In genomic region chr13:29165216-29165615, GRCh38 we compare ENCODE assay signal across 32 cellular contexts.
"Had no signal": no experiment of that assay in that cellular context is flagged by ENCODE, and none has a peak within 500 bp of the region (broad histone marks: within the 10 kb centered on the region; RNA-seq: fewer than 3 reads in every experiment).

No MANE protein-coding gene starts in this region.

- H3K4me1 ChIP-seq: adrenal gland, breast epithelium, gastroesophageal sphincter had no signal

- H3K27ac ChIP-seq: adrenal gland, ascending aorta, breast epithelium, cardiac muscle cell, coronary artery, dorsolateral prefrontal cortex, esophagus muscularis mucosa, gastroesophageal sphincter, heart right ventricle, hepatocyte, WERI-Rb-1 had no signal

- H3K9me3 ChIP-seq: adrenal gland, ascending aorta, breast epithelium, esophagus muscularis mucosa, gastroesophageal sphincter, heart right ventricle had no signal

- H3K4me2 ChIP-seq: hepatocyte had no signal

- DNase-seq: activated B cell treated with CpG ODN at 0.5 μM for 24 hours; activated CD4-positive, alpha-beta T cell treated with anti-CD3 and anti-CD28 coated beads for 48 hours; activated CD4-positive, alpha-beta T cell treated with anti-CD3 and anti-CD28 coated beads, Interleukin-2, amount 50 U/mL, for 1 hour; activated CD4-positive, alpha-beta T cell treated with anti-CD3 and anti-CD28 coated beads, Interleukin-2, amount 50 U/mL, for 48 hours; activated CD8-positive, alpha-beta memory T cell treated with anti-CD3 and anti-CD28 coated beads for 24 hours; activated CD8-positive, alpha-beta T cell treated with anti-CD3 and anti-CD28 coated beads for 36 hours; activated effector memory CD4-positive, alpha-beta T cell treated with Interleukin-2 at 50 U/mL for 16 hours; activated gamma-delta T cell treated with Interleukin-2 at 50 U/mL for 16 hours; activated naive CD4-positive, alpha-beta T cell treated with anti-CD3 and anti-CD28 coated beads, Interleukin-2, amount 50 U/mL, for 16 hours; activated naive CD4-positive, alpha-beta T cell treated with Interleukin-2 at 50 U/mL for 16 hours; activated naive CD8-positive, alpha-beta T cell treated with anti-CD3 and anti-CD28 coated beads for 36 hours; activated naive CD8-positive, alpha-beta T cell treated with anti-CD3 and anti-CD28 coated beads, Interleukin-2, amount 50 U/mL, for 24 hours; activated T-cell treated with anti-CD3 and anti-CD28 coated beads, Interleukin-2, amount 50 U/mL, for 4 hours; adrenal gland; central memory CD4-positive, alpha-beta T cell; cerebellar nuclear complex; dorsolateral prefrontal cortex; effector memory CD8-positive, alpha-beta T cell; erythroblast; foreskin melanocyte; heart right ventricle; T-helper 17 cell; T1000; WERI-Rb-1 had no signal

- H3K27me3 ChIP-seq: adrenal gland, ascending aorta, breast epithelium, cardiac muscle cell, dorsolateral prefrontal cortex, esophagus muscularis mucosa, gastroesophageal sphincter, heart right ventricle, hepatocyte had no signal

- H3K4me3 ChIP-seq: adrenal gland, ascending aorta, breast epithelium, cardiac muscle cell, coronary artery, dorsolateral prefrontal cortex, esophagus muscularis mucosa, gastroesophageal sphincter, heart right ventricle, hepatocyte had no signal

- H3K36me3 ChIP-seq: adrenal gland, ascending aorta, breast epithelium, cardiac muscle cell, esophagus muscularis mucosa, gastroesophageal sphincter, heart right ventricle, WERI-Rb-1 had no signal

- ATAC-seq: activated CD4-positive, CD25-positive, alpha-beta regulatory T cell treated with anti-CD3 and anti-CD28 coated beads, Interleukin-2, amount 50 U/mL, for 24 hours; activated CD8-positive, alpha-beta T cell treated with anti-CD3 and anti-CD28 coated beads for 36 hours; activated T-cell treated with anti-CD3 and anti-CD28 coated beads, Interleukin-2, amount 50 U/mL, for 4 hours; effector memory CD8-positive, alpha-beta T cell; gastroesophageal sphincter; heart right ventricle; T-helper 17 cell had no signal
